Comparison of ENCODE assay signal across 16 cellular contexts in genomic region chr12:54222609-54223008, GRCh38. TPM values are rescaled to one million over a fixed set of nuclear protein-coding genes. Genes with fewer than 3 reads are reported as not detected.
DNase-seq lines count a peak whose midpoint lies in the region; ATAC-seq, FAIRE-seq and TF ChIP-seq lines count a peak whose summit lies in the region.
"Had no signal": no experiment of that assay in that cellular context is flagged by ENCODE, and none has a peak within 500 bp of the region (broad histone marks: within the 10 kb centered on the region; RNA-seq: fewer than 3 reads in every experiment).

No MANE protein-coding gene starts in this region.

- no peak overlapping the region for H3K4me3 ChIP-seq in astrocyte of the cerebellum (ENCODE audit: low read depth, low read length)
- H3K4me3 ChIP-seq: BLaER1 treated with 17β-estradiol and CSF1 and Interleukin-3, amounts not matched to agents 10 nM and 100 nM; prostate gland had no signal

- no peak overlapping the region for H3K4me3 Mint-ChIP-seq in natural killer cell treated with Interleukin-12 subunit alpha and Interleukin-12 subunit beta and Interleukin-15 and Interleukin-18, amount 100 ng/mL, for 72 hours
- H3K4me3 Mint-ChIP-seq: activated CD8-positive, alpha-beta memory T cell treated with anti-CD3 and anti-CD28 coated beads, Interleukin-2, amount 10 ng/mL, durations not matched to agents 7 days and 5 days; effector memory CD8-positive, alpha-beta T cell; stimulated activated naive B cell treated with anti-CD40 and anti-IgM and Interleukin-4, amounts not matched to agents 10 μg/mL and 1 μg/mL and 100 μg/mL, for 72 hours had no signal

- no peak for ATAC-seq in natural killer cell treated with Interleukin-12 subunit alpha and Interleukin-12 subunit beta and Interleukin-15 and Interleukin-18, amount 100 ng/mL, for 72 hours
- ATAC-seq: activated CD8-positive, alpha-beta memory T cell treated with anti-CD3 and anti-CD28 coated beads, Interleukin-2, amount 10 ng/mL, durations not matched to agents 7 days and 5 days; effector memory CD8-positive, alpha-beta T cell; Panc1; stimulated activated naive B cell treated with anti-CD40 and anti-IgM and Interleukin-4, amounts not matched to agents 10 μg/mL and 1 μg/mL and 100 μg/mL, for 72 hours had no signal

- no peaks in the 10 kb centered on the region for H3K9me3 Mint-ChIP-seq in natural killer cell treated with Interleukin-12 subunit alpha and Interleukin-12 subunit beta and Interleukin-15 and Interleukin-18, amount 100 ng/mL, for 72 hours
- H3K9me3 Mint-ChIP-seq: effector memory CD8-positive, alpha-beta T cell; stimulated activated naive B cell treated with anti-CD40 and anti-IgM and Interleukin-4, amounts not matched to agents 10 μg/mL and 1 μg/mL and 100 μg/mL, for 72 hours had no signal

- no peak overlapping the region for H3K27ac Mint-ChIP-seq in natural killer cell treated with Interleukin-12 subunit alpha and Interleukin-12 subunit beta and Interleukin-15 and Interleukin-18, amount 100 ng/mL, for 72 hours
- H3K27ac Mint-ChIP-seq: activated CD8-positive, alpha-beta memory T cell treated with anti-CD3 and anti-CD28 coated beads, Interleukin-2, amount 10 ng/mL, durations not matched to agents 7 days and 5 days; effector memory CD8-positive, alpha-beta T cell; stimulated activated naive B cell treated with anti-CD40 and anti-IgM and Interleukin-4, amounts not matched to agents 10 μg/mL and 1 μg/mL and 100 μg/mL, for 72 hours had no signal

- DNase-seq in AG08396 (ENCODE audit: low spot score) (peak; percentile 79), HT1080 (ENCODE audit: low read depth) (peak; percentile 95), astrocyte of the cerebellum (ENCODE audit: low read depth) (peak; percentile 66), glomerular visceral epithelial cell (ENCODE audit: extremely low spot score) (peak; percentile 88), frontal cortex (ENCODE audit: low spot score in 2 of 2) (no peak), NCI-H748 treated with DMSO at 0.1 percent for 48 hours (lab: John Stamatoyannopoulos, UW) (no peak), Kasumi-1 (lab: John Stamatoyannopoulos, UW) (no peak)
- no peak for DNase-seq in natural killer cell treated with Interleukin-12 subunit alpha and Interleukin-12 subunit beta and Interleukin-15 and Interleukin-18, amount 100 ng/mL, for 72 hours (ENCODE audit: low spot score)
- DNase-seq: activated CD8-positive, alpha-beta memory T cell treated with anti-CD3 and anti-CD28 coated beads, Interleukin-2, amount 10 ng/mL, durations not matched to agents 7 days and 5 days; effector memory CD8-positive, alpha-beta T cell; Karpas-422; stimulated activated naive B cell treated with anti-CD40 and anti-IgM and Interleukin-4, amounts not matched to agents 10 μg/mL and 1 μg/mL and 100 μg/mL, for 72 hours had no signal

- no peak for FAIRE-seq in frontal cortex (lab: Jason Lieb, UNC)
- FAIRE-seq: G401.6 had no signal

- peaks cover 6 to 8% of the 10 kb centered on the region in 2 donors for H3K4me1 Mint-ChIP-seq in natural killer cell treated with Interleukin-12 subunit alpha and Interleukin-12 subunit beta and Interleukin-15 and Interleukin-18, amount 100 ng/mL, for 72 hours (ENCODE audit: low read depth in 2 of 2)

- in situ Hi-C loops in astrocyte of the cerebellum (cut with HindIII; ENCODE audit: low sequenced_read_pairs), result no loop called here

- H3K36me3 Mint-ChIP-seq in natural killer cell treated with Interleukin-12 subunit alpha and Interleukin-12 subunit beta and Interleukin-15 and Interleukin-18, amount 100 ng/mL, for 72 hours, result no peaks in the 10 kb centered on the region
- H3K36me3 Mint-ChIP-seq: activated CD8-positive, alpha-beta memory T cell treated with anti-CD3 and anti-CD28 coated beads, Interleukin-2, amount 10 ng/mL, durations not matched to agents 7 days and 5 days; stimulated activated naive B cell treated with anti-CD40 and anti-IgM and Interleukin-4, amounts not matched to agents 10 μg/mL and 1 μg/mL and 100 μg/mL, for 72 hours had no signal

- no peak for TF ChIP-seq CTCF in astrocyte of the cerebellum (IDR thresholded peaks at IDR 0.05; ENCODE audit: low read depth, low read length, missing control alignments)

- peaks cover 0 to 8% of the 10 kb centered on the region in 2 donors for H3K27me3 Mint-ChIP-seq in natural killer cell treated with Interleukin-12 subunit alpha and Interleukin-12 subunit beta and Interleukin-15 and Interleukin-18, amount 100 ng/mL, for 72 hours

RNA-seq across cellular contexts. Expression of gene SMUG1, which starts 33.8 kb away (rescaled TPM):
- 90.4 and 101 TPM in 2 replicates for total RNA-seq in HT1080 (2014; rRNA removed; shearing (Covaris generic))
- polyA plus RNA-seq in HT1080 (2015; cell fraction: cytosol; rRNA removed), result 65.2 and 68.2 TPM in 2 replicates
- polyA plus RNA-seq in HT1080 (2015; cell fraction: nucleus; rRNA removed), result 87.2 and 103 TPM in 2 replicates
- 46.9 TPM for total RNA-seq in frontal cortex
- 10 to 100 TPM; 25.2 to 25.3 TPM for total RNA-seq in natural killer cell treated with Interleukin-12 subunit alpha and Interleukin-12 subunit beta and Interleukin-15 and Interleukin-18, amount 100 ng/mL, for 72 hours

RNA-seq across cellular contexts. Expression of gene CBX5, which starts 57.3 kb away (rescaled TPM):
- total RNA-seq in HT1080 (2014; rRNA removed; shearing (Covaris generic)), result 55.9 and 67.6 TPM in 2 replicates
- 30.8 and 34.9 TPM in 2 replicates for polyA plus RNA-seq in HT1080 (2015; cell fraction: cytosol; rRNA removed)
- 43.5 and 49.9 TPM in 2 replicates for polyA plus RNA-seq in HT1080 (2015; cell fraction: nucleus; rRNA removed)
- 83.2 TPM for total RNA-seq in frontal cortex
- total RNA-seq in natural killer cell treated with Interleukin-12 subunit alpha and Interleukin-12 subunit beta and Interleukin-15 and Interleukin-18, amount 100 ng/mL, for 72 hours, result 10 to 100 TPM; 65.6 to 73.6 TPM

RNA-seq across cellular contexts. Expression of gene HNRNPA1, which starts 57.9 kb away (rescaled TPM):
- total RNA-seq in HT1080 (2014; rRNA removed; shearing (Covaris generic)), result 500 and 660 TPM in 2 replicates
- polyA plus RNA-seq in HT1080 (2015; cell fraction: cytosol; rRNA removed), result 1,998 and 2,963 TPM in 2 replicates
- 1,635 and 2,052 TPM in 2 replicates for polyA plus RNA-seq in HT1080 (2015; cell fraction: nucleus; rRNA removed)
- 679 TPM for total RNA-seq in frontal cortex
- 1,000 to 10,000 TPM in 1 of 2 donors, 100 to 1,000 TPM in 1; 997 to 1,580 TPM for total RNA-seq in natural killer cell treated with Interleukin-12 subunit alpha and Interleukin-12 subunit beta and Interleukin-15 and Interleukin-18, amount 100 ng/mL, for 72 hours

Comparison
In these comparisons a context has a peak if more than half of its experiments do, and no peak if none do; other contexts are left out.
1. DNase-seq: peak in AG08396 (single experiment), HT1080 (single experiment), astrocyte of the cerebellum (single experiment) and glomerular visceral epithelial cell (single experiment); none in frontal cortex (0 of 2), natural killer cell treated with Interleukin-12 subunit alpha and Interleukin-12 subunit beta and Interleukin-15 and Interleukin-18, amount 100 ng/mL, for 72 hours (single experiment), NCI-H748 treated with DMSO at 0.1 percent for 48 hours (single experiment) and Kasumi-1 (0 of 2).